11 cellular contexts compared by ENCODE assay signal in genomic region chr19:13505761-13506549, GRCh38. TPM values are rescaled to one million over a fixed set of nuclear protein-coding genes. Genes with fewer than 3 reads are reported as not detected.
A peak's percentile ranks its signal among the peaks of the same experiment; 100 is the strongest.
DNase-seq lines count a peak whose midpoint lies in the region; ATAC-seq and TF ChIP-seq lines count a peak whose summit lies in the region.
"Had no signal": no experiment of that assay in that cellular context is flagged by ENCODE, and none has a peak within 500 bp of the region (broad histone marks: within the 10 kb centered on the region; RNA-seq: fewer than 3 reads in every experiment).

TSS of gene CACNA1A (minus strand) at chr19:13506479. CDS start at chr19:13506224, 255 bp downstream.

- intact Hi-C loops in lower lobe of right lung (cut with DNase I) = no loop called here
- intact Hi-C loops in tibial artery (cut with DNase I; ENCODE audit: low total_unique reads) = no loop called here

- POLR2A ChIA-PET in activated CD4-positive, alpha-beta T cell treated with anti-CD3 and anti-CD28 coated beads, Interleukin-2, amount 10 ng/mL, durations not matched to agents 7 days and 5 days (lab: Charles Lee) = no interaction called here

- peaks cover 64% of the 10 kb centered on the region for H3K27me3 ChIP-seq in lower lobe of right lung (ENCODE audit: low read depth)
- H3K27me3 ChIP-seq in tibial artery = peaks cover 0 to 66% of the 10 kb centered on the region in 2 donors

- no peak within 1 kb of the TSS for H3K27ac ChIP-seq in lower lobe of right lung
- no peak within 1 kb of the TSS for H3K27ac ChIP-seq in tibial artery

- DNase-seq in activated CD4-positive, alpha-beta T cell treated with anti-CD3 and anti-CD28 coated beads, Interleukin-2, amount 50 U/mL, for 48 hours = peak; percentile 8 to 15
- DNase-seq in activated CD4-positive, alpha-beta T cell treated with anti-CD3 and anti-CD28 coated beads, Interleukin-2, amount 10 ng/mL, durations not matched to agents 7 days and 5 days = no peak
- DNase-seq in astrocyte of the hippocampus (ENCODE audit: low read depth, low spot score) (peak; percentile 60), lower lobe of right lung (no peak), tibial artery (no peak), NCI-H69 (lab: John Stamatoyannopoulos, UW) (no peak)
- no peak for DNase-seq in effector memory CD8-positive, alpha-beta T cell
- DNase-seq: activated gamma-delta T cell treated with Interleukin-2 at 50 U/mL for 16 hours, NCI-H2081 treated with DMSO at 0.1 percent for 48 hours had no signal

- H3K4me3 ChIP-seq in lower lobe of right lung (peak within 1 kb of the TSS; percentile 31), tibial artery (peak within 1 kb of the TSS; percentile 31 to 45)

- CTCF ChIA-PET in activated CD4-positive, alpha-beta T cell treated with anti-CD3 and anti-CD28 coated beads, Interleukin-2, amount 10 ng/mL, durations not matched to agents 7 days and 5 days (lab: Charles Lee) = interaction anchor here (0.6 kb wide), 1 partner anchor 1442 kb away, joined by 4 read pairs; no protein-coding TSS in a partner anchor

- H3K4me1 ChIP-seq in lower lobe of right lung (peaks cover 4% of the 10 kb centered on the region), tibial artery (peaks cover 0 to 11% (median 9%) of the 10 kb centered on the region in 4 donors)

- no peaks in the 10 kb centered on the region for H3K36me3 Mint-ChIP-seq in activated CD4-positive, alpha-beta T cell treated with anti-CD3 and anti-CD28 coated beads, Interleukin-2, amount 10 ng/mL, durations not matched to agents 7 days and 5 days (ENCODE audit: low read depth)
- H3K36me3 Mint-ChIP-seq in effector memory CD8-positive, alpha-beta T cell (ENCODE audit: insufficient read depth) = no peaks in the 10 kb centered on the region
- H3K36me3 Mint-ChIP-seq: CD4-positive, CD25-positive, alpha-beta regulatory T cell had no signal

- H3K9me3 ChIP-seq in lower lobe of right lung (no peaks in the 10 kb centered on the region), tibial artery (no peaks in the 10 kb centered on the region)

- H3K36me3 ChIP-seq in lower lobe of right lung (no peaks in the 10 kb centered on the region), tibial artery (no peaks in the 10 kb centered on the region)

- H3K4me3 Mint-ChIP-seq in activated CD4-positive, alpha-beta T cell treated with anti-CD3 and anti-CD28 coated beads, Interleukin-2, amount 10 ng/mL, durations not matched to agents 7 days and 5 days = no peak within 1 kb of the TSS
- peak within 1 kb of the TSS in 1 of 2 donors; percentile 52 for H3K4me3 Mint-ChIP-seq in effector memory CD8-positive, alpha-beta T cell

- ATAC-seq in lower lobe of right lung (no peak), GM19324 (IDR thresholded peaks at IDR 0.05; ENCODE audit: low FRiP score, unreplicated experiment) (no peak)
- no peak for ATAC-seq in effector memory CD8-positive, alpha-beta T cell (replicated peaks)

- H3K9me3 Mint-ChIP-seq in activated CD4-positive, alpha-beta T cell treated with anti-CD3 and anti-CD28 coated beads, Interleukin-2, amount 10 ng/mL, durations not matched to agents 7 days and 5 days = no peaks in the 10 kb centered on the region
- no peaks in the 10 kb centered on the region for H3K9me3 Mint-ChIP-seq in effector memory CD8-positive, alpha-beta T cell

- H3K27ac Mint-ChIP-seq in activated CD4-positive, alpha-beta T cell treated with anti-CD3 and anti-CD28 coated beads, Interleukin-2, amount 10 ng/mL, durations not matched to agents 7 days and 5 days = no peak within 1 kb of the TSS
- no peak within 1 kb of the TSS for H3K27ac Mint-ChIP-seq in effector memory CD8-positive, alpha-beta T cell
- H3K27ac Mint-ChIP-seq: CD4-positive, CD25-positive, alpha-beta regulatory T cell had no signal

- peaks cover 55% of the 10 kb centered on the region for H3K27me3 Mint-ChIP-seq in activated CD4-positive, alpha-beta T cell treated with anti-CD3 and anti-CD28 coated beads, Interleukin-2, amount 10 ng/mL, durations not matched to agents 7 days and 5 days
- H3K27me3 Mint-ChIP-seq in effector memory CD8-positive, alpha-beta T cell = peaks cover 68 to 85% of the 10 kb centered on the region in 2 donors

- H3K4me1 Mint-ChIP-seq in activated CD4-positive, alpha-beta T cell treated with anti-CD3 and anti-CD28 coated beads, Interleukin-2, amount 10 ng/mL, durations not matched to agents 7 days and 5 days = no peaks in the 10 kb centered on the region
- H3K4me1 Mint-ChIP-seq in effector memory CD8-positive, alpha-beta T cell (ENCODE audit: low read depth in 2 of 2) = peaks cover 1 to 4% of the 10 kb centered on the region in 2 donors

- TF ChIP-seq CTCF in lower lobe of right lung (IDR thresholded peaks at IDR 0.05) (no peak), tibial artery (IDR thresholded peaks at IDR 0.05) (no peak)

RNA-seq across cellular contexts. Expression of gene CACNA1A, which starts in this region (rescaled TPM):
- total RNA-seq in activated CD4-positive, alpha-beta T cell treated with anti-CD3 and anti-CD28 coated beads, Interleukin-2, amount 10 ng/mL, durations not matched to agents 7 days and 5 days = 1 to 10 TPM in 1 of 2 experiments, under 1 TPM in 1; 0.82 to 1.3 TPM
- total RNA-seq in lower lobe of right lung = 0.71 TPM

Comparison
In these comparisons a context has a peak if more than half of its experiments do, and no peak if none do; other contexts are left out.
1. DNase-seq: peak in activated CD4-positive, alpha-beta T cell treated with anti-CD3 and anti-CD28 coated beads, Interleukin-2, amount 50 U/mL, for 48 hours (2 of 2) and astrocyte of the hippocampus (single experiment); none in activated CD4-positive, alpha-beta T cell treated with anti-CD3 and anti-CD28 coated beads, Interleukin-2, amount 10 ng/mL, durations not matched to agents 7 days and 5 days (single experiment), lower lobe of right lung (single experiment), tibial artery (0 of 2), effector memory CD8-positive, alpha-beta T cell (0 of 3) and NCI-H69 (single experiment).